9 cellular contexts compared by ENCODE assay signal in the genomic region with DNA sequence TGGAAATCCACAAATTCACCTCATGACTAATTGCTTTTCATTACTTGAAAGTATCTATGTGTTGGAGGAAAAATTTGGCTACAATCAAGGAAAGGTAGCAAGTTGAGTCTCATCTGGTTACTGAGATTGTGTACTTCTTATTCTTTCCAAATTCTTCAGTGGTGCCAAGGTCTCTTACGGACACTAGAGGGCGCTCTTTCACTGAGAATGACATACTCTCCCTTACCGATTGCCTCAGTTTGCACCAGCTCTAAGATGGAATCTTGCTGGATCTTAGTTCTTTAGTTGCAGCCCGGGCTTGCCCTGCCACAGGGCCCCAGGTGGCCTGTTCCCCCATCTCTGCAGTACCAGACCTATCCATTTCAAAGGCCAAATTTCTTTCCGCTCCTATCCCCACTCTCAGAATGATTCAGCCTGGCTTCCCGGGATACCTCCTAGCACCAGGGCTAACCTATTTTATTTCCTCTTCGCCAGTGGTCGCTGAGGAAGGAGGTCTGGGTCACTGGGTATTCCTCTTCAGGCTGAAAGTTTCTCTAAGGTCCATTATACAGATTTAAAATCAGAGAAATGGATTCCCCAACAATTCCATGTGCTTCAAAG. TPM values are rescaled to one million over a fixed set of nuclear protein-coding genes. Genes with fewer than 3 reads are reported as not detected.
A peak's percentile ranks its signal among the peaks of the same experiment; 100 is the strongest.
DNase-seq lines count a peak whose midpoint lies in the region; ATAC-seq and TF ChIP-seq lines count a peak whose summit lies in the region.
"Had no signal": no experiment of that assay in that cellular context is flagged by ENCODE, and none has a peak within 500 bp of the region (broad histone marks: within the 10 kb centered on the region; RNA-seq: fewer than 3 reads in every experiment).

No MANE protein-coding gene starts in this region.

- DNase-seq in COR-L47 (lab: John Stamatoyannopoulos, UW) = peak; percentile 22
- peak; percentile 65 for DNase-seq in HT-29 (ENCODE audit: low spot score)
- peak; percentile 52 for DNase-seq in OCI-LY7 (ENCODE audit: low spot score)
- peak; percentile 36 for DNase-seq in astrocyte of the spinal cord (ENCODE audit: low read depth, low spot score)
- peak; percentile 49 for DNase-seq in iris pigment epithelial cell (ENCODE audit: low read depth)
- no peak for DNase-seq in stimulated activated naive B cell treated with anti-CD40 and anti-IgM and Interleukin-4, amounts not matched to agents 10 μg/mL and 1 μg/mL and 100 μg/mL, for 72 hours

- CTCF ChIA-PET in OCI-LY7 (lab: Charles Lee; ENCODE audit: unreplicated experiment) = no interaction called here

- no peak overlapping the region for H3K4me3 Mint-ChIP-seq in stimulated activated naive B cell treated with anti-CD40 and anti-IgM and Interleukin-4, amounts not matched to agents 10 μg/mL and 1 μg/mL and 100 μg/mL, for 72 hours

- H3K27me3 Mint-ChIP-seq in stimulated activated naive B cell treated with anti-CD40 and anti-IgM and Interleukin-4, amounts not matched to agents 10 μg/mL and 1 μg/mL and 100 μg/mL, for 72 hours = peaks cover 4 to 15% of the 10 kb centered on the region in 2 donors

- H3K4me1 Mint-ChIP-seq in stimulated activated naive B cell treated with anti-CD40 and anti-IgM and Interleukin-4, amounts not matched to agents 10 μg/mL and 1 μg/mL and 100 μg/mL, for 72 hours = no peaks in the 10 kb centered on the region

- H3K9me3 Mint-ChIP-seq in stimulated activated naive B cell treated with anti-CD40 and anti-IgM and Interleukin-4, amounts not matched to agents 10 μg/mL and 1 μg/mL and 100 μg/mL, for 72 hours = no peaks in the 10 kb centered on the region

- H3K27ac ChIP-seq in OCI-LY7 (ENCODE audit: low read depth, low read length, poor library complexity, severe bottlenecking) = no peak overlapping the region

- no peaks in the 10 kb centered on the region for H3K36me3 Mint-ChIP-seq in stimulated activated naive B cell treated with anti-CD40 and anti-IgM and Interleukin-4, amounts not matched to agents 10 μg/mL and 1 μg/mL and 100 μg/mL, for 72 hours

- peak; percentile 81 for TF ChIP-seq CTCF in OCI-LY7 (conservative IDR thresholded peaks at IDR 0.05; ENCODE audit: low read length)
- peak; percentile 65 for TF ChIP-seq CTCF in astrocyte of the spinal cord (IDR thresholded peaks at IDR 0.05; ENCODE audit: low read depth, low read length)

- H3K9me3 ChIP-seq in OCI-LY7 (ENCODE audit: low read length) = no peaks in the 10 kb centered on the region

- no peaks in the 10 kb centered on the region for H3K9me2 ChIP-seq in OCI-LY7 (ENCODE audit: insufficient read depth, low read length)

- H3K4me3 ChIP-seq in OCI-LY7 (ENCODE audit: low read depth, low read length, poor library complexity, severe bottlenecking) = no peak overlapping the region
- H3K4me3 ChIP-seq in astrocyte of the spinal cord (ENCODE audit: low read depth, low read length) = no peak overlapping the region

- intact Hi-C loops in OCI-LY7 (cut with micrococcal nuclease; ENCODE audit: unreplicated experiment) = loop anchor here (1.0 to 10.0 kb wide), 2 partner anchors 530 to 1483 kb away; partner anchors contain the start of gene GABRQ

- no peak overlapping the region for H3K4me2 ChIP-seq in OCI-LY7 (ENCODE audit: low read length)

- no peaks in the 10 kb centered on the region for H3K36me3 ChIP-seq in OCI-LY7 (ENCODE audit: insufficient read depth, low read length)

- H3K4me1 ChIP-seq in OCI-LY7 (ENCODE audit: insufficient read depth, low read length, poor library complexity, severe bottlenecking) = no peaks in the 10 kb centered on the region

- POLR2A ChIA-PET in OCI-LY7 (lab: Charles Lee) = no interaction called here

- in situ Hi-C loops in astrocyte of the spinal cord (cut with HindIII; ENCODE audit: low sequenced_read_pairs) = no loop called here

- no peak overlapping the region for H3K27ac Mint-ChIP-seq in stimulated activated naive B cell treated with anti-CD40 and anti-IgM and Interleukin-4, amounts not matched to agents 10 μg/mL and 1 μg/mL and 100 μg/mL, for 72 hours

- BruUV-seq in OCI-LY7 (replicated peaks; lab: Mats Ljungman, UMichigan) = no TSS peak

- no peak overlapping the region for H2AFZ ChIP-seq in OCI-LY7 (ENCODE audit: low read length)

- peak; percentile 83 for ATAC-seq in GM18861 (IDR thresholded peaks at IDR 0.05; ENCODE audit: unreplicated experiment)
- ATAC-seq in stimulated activated naive B cell treated with anti-CD40 and anti-IgM and Interleukin-4, amounts not matched to agents 10 μg/mL and 1 μg/mL and 100 μg/mL, for 72 hours (replicated peaks) = peak; percentile 60 to 80
- ATAC-seq in GM18873 (IDR thresholded peaks at IDR 0.05; ENCODE audit: low FRiP score, unreplicated experiment) = no peak

- no peaks in the 10 kb centered on the region for H4K20me1 ChIP-seq in OCI-LY7 (ENCODE audit: insufficient read depth, low read length)

- no peaks in the 10 kb centered on the region for H3K79me2 ChIP-seq in OCI-LY7 (ENCODE audit: insufficient read depth, low read depth, low read length)

RNA-seq across cellular contexts. Expression of gene GPR50, which starts 24.6 kb away (rescaled TPM):
- not detected in 2 replicates for total RNA-seq in HT-29 (2014; rRNA removed; shearing (Covaris generic))
- total RNA-seq in OCI-LY7 (2014; rRNA removed; shearing (Covaris generic)) = not detected in 2 replicates
- total RNA-seq in OCI-LY7 (2022) = not detected in 2 replicates
- total RNA-seq: T-helper 1 cell treated with Interleukin-12 subunit alpha and Interleukin-12 subunit beta and Interleukin-4 antibody, amounts not matched to agents 30 ng/mL and 1 ng/mL, for 36 hours had no signal
